ENCODE assay signal across 10 cellular contexts in the genomic region with DNA sequence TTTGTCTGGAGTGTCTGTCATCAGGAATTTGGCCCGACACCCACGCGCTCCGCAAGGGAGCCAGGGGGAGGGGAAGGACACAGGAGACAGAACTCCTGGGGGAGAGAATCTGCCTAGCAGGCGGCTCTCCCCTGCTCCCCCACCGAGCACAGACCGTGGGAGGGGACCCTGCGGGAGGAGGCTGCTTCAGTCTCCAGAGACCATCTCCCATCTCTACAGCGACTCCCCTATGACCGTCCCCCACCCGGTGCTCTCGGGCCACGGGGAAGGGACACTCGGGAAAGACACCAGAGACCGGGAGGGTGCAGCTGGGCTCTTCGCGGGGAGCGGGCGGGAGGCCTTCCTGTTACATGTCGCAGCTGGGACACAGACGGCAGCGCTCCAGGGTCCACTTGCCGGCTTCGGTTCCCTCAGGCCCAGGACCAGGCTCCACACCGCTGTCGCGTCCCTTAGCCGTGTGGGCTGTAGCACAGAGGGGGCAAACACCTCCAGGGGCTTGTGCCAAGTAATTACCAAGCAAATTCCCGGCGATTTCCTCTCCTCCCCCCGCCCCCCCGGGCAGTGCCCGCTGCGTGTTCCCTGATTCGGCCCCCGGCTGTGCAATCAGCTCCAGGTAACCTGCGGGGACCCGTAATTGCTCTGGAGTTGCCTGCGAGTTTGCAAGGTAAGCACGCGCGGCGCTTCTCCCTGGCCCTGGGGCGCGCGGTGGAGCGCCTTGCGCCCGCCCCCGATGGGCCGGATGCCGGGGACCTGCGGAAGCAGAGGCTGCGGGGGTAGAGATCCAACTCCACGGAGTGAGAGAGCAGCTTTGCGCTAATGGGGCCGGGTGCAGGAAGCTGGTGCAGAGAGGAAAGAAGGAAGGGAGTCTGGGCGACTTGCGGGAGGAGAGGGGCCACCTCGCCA.
DNase-seq lines count a peak whose midpoint lies in the region; ATAC-seq and TF ChIP-seq lines count a peak whose summit lies in the region.
"Had no signal": no experiment of that assay in that cellular context is flagged by ENCODE, and none has a peak within 500 bp of the region (broad histone marks: within the 10 kb centered on the region; RNA-seq: fewer than 3 reads in every experiment).

No MANE protein-coding gene starts in this region.

- peak; percentile 13 for DNase-seq in activated CD4-positive, alpha-beta T cell treated with anti-CD3 and anti-CD28 coated beads for 36 hours
- DNase-seq in activated CD4-positive, alpha-beta T cell treated with anti-CD3 and anti-CD28 coated beads for 48 hours: no peak
- peak; percentile 57 for DNase-seq in cerebellum (ENCODE audit: low spot score)
- DNase-seq in right lobe of liver: peak in 1 of 3 donors; percentile 58
- peak in 1 of 2 donors; percentile 82 for DNase-seq in upper lobe of left lung
- DNase-seq in HCEC 1CT: no peak
- DNase-seq in NCI-H345 treated with DMSO at 0.1 percent for 48 hours (lab: John Stamatoyannopoulos, UW; ENCODE audit: unreplicated experiment): no peak
- DNase-seq: stimulated activated CD4-positive, alpha-beta T cell treated with anti-CD3 and anti-CD28 coated beads, Interleukin-4, amount 100 ng/mL, for 24 hours had no signal

- H3K4me3 ChIP-seq in right lobe of liver: peak overlapping the region; percentile 29 to 34 (median 29)
- H3K4me3 ChIP-seq in upper lobe of left lung: peak overlapping the region in 3 of 4 donors; percentile 21 to 39 (median 37)

- POLR2A ChIA-PET in activated CD4-positive, alpha-beta T cell treated with anti-CD3 and anti-CD28 coated beads for 36 hours (lab: Charles Lee): no interaction called here

- H3K9me3 Mint-ChIP-seq in activated CD4-positive, alpha-beta T cell treated with anti-CD3 and anti-CD28 coated beads for 36 hours (ENCODE audit: low read depth): no peaks in the 10 kb centered on the region

- H3K27ac ChIP-seq in right lobe of liver: peak overlapping the region in 1 of 3 donors; percentile 54
- no peak overlapping the region for H3K27ac ChIP-seq in upper lobe of left lung

- H3K36me3 ChIP-seq in right lobe of liver: no peaks in the 10 kb centered on the region
- no peaks in the 10 kb centered on the region for H3K36me3 ChIP-seq in upper lobe of left lung

- TF ChIP-seq CTCF in right lobe of liver (IDR thresholded peaks at IDR 0.05): no peak
- no peak for TF ChIP-seq CTCF in upper lobe of left lung (IDR thresholded peaks at IDR 0.05)

- H3K4me3 Mint-ChIP-seq in activated CD4-positive, alpha-beta T cell treated with anti-CD3 and anti-CD28 coated beads for 36 hours: no peak overlapping the region
- H3K4me3 Mint-ChIP-seq: B cell had no signal

- H3K4me1 Mint-ChIP-seq in activated CD4-positive, alpha-beta T cell treated with anti-CD3 and anti-CD28 coated beads for 36 hours: no peaks in the 10 kb centered on the region
- H3K4me1 Mint-ChIP-seq: B cell had no signal

- H3K27me3 Mint-ChIP-seq in activated CD4-positive, alpha-beta T cell treated with anti-CD3 and anti-CD28 coated beads for 36 hours: peaks cover 33% of the 10 kb centered on the region

- CTCF ChIA-PET in activated CD4-positive, alpha-beta T cell treated with anti-CD3 and anti-CD28 coated beads for 36 hours (lab: Charles Lee): interaction anchor here (0.6 to 0.7 kb wide), 3 partner anchors 535 to 1008 kb away, joined by 3 read pairs; no protein-coding TSS in a partner anchor

- TF ChIP-seq POLR2A in right lobe of liver (IDR thresholded peaks at IDR 0.05): no peak
- TF ChIP-seq POLR2A in upper lobe of left lung (IDR thresholded peaks at IDR 0.05): no peak

- no peak for TF ChIP-seq EP300 in upper lobe of left lung (IDR thresholded peaks at IDR 0.05)

- intact Hi-C loops in activated CD4-positive, alpha-beta T cell treated with anti-CD3 and anti-CD28 coated beads for 36 hours (cut with DNase I, micrococcal nuclease): no loop called here
- intact Hi-C loops in right lobe of liver (cut with DNase I): no loop called here

- H3K9me3 ChIP-seq in right lobe of liver (no peaks in the 10 kb centered on the region), upper lobe of left lung (no peaks in the 10 kb centered on the region)

- WGBS in right lobe of liver (ENCODE audit: insufficient coverage, low coverage, low lambda C conversion rate, missing lambda C conversion rate): 4% methylated on average over 35 of the region's 60 CpGs
- WGBS in upper lobe of left lung, 2 donors: 5 to 14% methylated on average over 16 to 56 of the region's 60 CpGs

- H3K27me3 ChIP-seq in right lobe of liver (peaks cover 0 to 8% of the 10 kb centered on the region in 2 donors), upper lobe of left lung (peaks cover 0 to 15% (median 6%) of the 10 kb centered on the region in 4 donors)

- ATAC-seq in activated CD4-positive, alpha-beta T cell treated with anti-CD3 and anti-CD28 coated beads for 36 hours: no peak
- ATAC-seq in right lobe of liver: peak; percentile 34 to 68 (median 53)
- peak in 1 of 2 donors; percentile 55 for ATAC-seq in upper lobe of left lung (ENCODE audit: low FRiP score in 2 of 2)
- no peak for ATAC-seq in HG03280 (IDR thresholded peaks at IDR 0.05; ENCODE audit: unreplicated experiment)

- H3K27ac Mint-ChIP-seq in activated CD4-positive, alpha-beta T cell treated with anti-CD3 and anti-CD28 coated beads for 36 hours: no peak overlapping the region
- H3K27ac Mint-ChIP-seq: B cell had no signal

- H3K4me1 ChIP-seq in right lobe of liver (peaks cover 0 to 5% (median 0%) of the 10 kb centered on the region in 4 donors), upper lobe of left lung (peaks cover 6 to 15% (median 11%) of the 10 kb centered on the region in 4 donors)

- H3K36me3 Mint-ChIP-seq in activated CD4-positive, alpha-beta T cell treated with anti-CD3 and anti-CD28 coated beads for 36 hours (ENCODE audit: low read depth): no peaks in the 10 kb centered on the region

Comparison
In these comparisons a context has a peak if more than half of its experiments do, and no peak if none do; other contexts are left out.
1. DNase-seq: peak in activated CD4-positive, alpha-beta T cell treated with anti-CD3 and anti-CD28 coated beads for 36 hours (single experiment) and cerebellum (single experiment); none in activated CD4-positive, alpha-beta T cell treated with anti-CD3 and anti-CD28 coated beads for 48 hours (single experiment), HCEC 1CT (single experiment) and NCI-H345 treated with DMSO at 0.1 percent for 48 hours (single experiment).
2. ATAC-seq: peak in right lobe of liver (4 of 4); none in activated CD4-positive, alpha-beta T cell treated with anti-CD3 and anti-CD28 coated beads for 36 hours (single experiment) and HG03280 (single experiment).